Comparison of ENCODE assay signal across 21 cellular contexts in genomic region chr19:30442715-30443114, GRCh38.
A peak's percentile ranks its signal among the peaks of the same experiment; 100 is the strongest.
DNase-seq lines count a peak whose midpoint lies in the region; ATAC-seq, FAIRE-seq and TF ChIP-seq lines count a peak whose summit lies in the region.
"Had no signal": no experiment of that assay in that cellular context is flagged by ENCODE, and none has a peak within 500 bp of the region (broad histone marks: within the 10 kb centered on the region; RNA-seq: fewer than 3 reads in every experiment).

No MANE protein-coding gene starts in this region.

- H3K4me3 ChIP-seq in HEK293 (ENCODE audit: low read depth, low read length) = no peak overlapping the region
- no peak overlapping the region for H3K4me3 ChIP-seq in astrocyte (ENCODE audit: insufficient read depth, low read depth, low read length)
- H3K4me3 ChIP-seq: BLaER1, GM23248 had no signal

- POLR2A ChIA-PET in HEK293 (lab: Yijun Ruan, JAX) (no interaction called here), RWPE1 (lab: Yijun Ruan, JAX; ENCODE audit: low non-redundant PET) (no interaction called here)

- H3K9me3 ChIP-seq in HEK293 (ENCODE audit: control insufficient read depth, insufficient read depth, low read depth, low read length) (no peaks in the 10 kb centered on the region; the same call in 1 of the 2 replicates), astrocyte (ENCODE audit: insufficient read depth, low read depth, low read length) (peaks cover 4% of the 10 kb centered on the region)
- H3K9me3 ChIP-seq: Caco-2 had no signal

- peaks cover 3% of the 10 kb centered on the region for H3K9me3 Mint-ChIP-seq in astrocyte (ENCODE audit: unreplicated experiment)
- H3K9me3 Mint-ChIP-seq: CD8-positive, alpha-beta T cell had no signal

- peak overlapping the region; percentile 48 for H3K27ac Mint-ChIP-seq in astrocyte (ENCODE audit: unreplicated experiment)
- H3K27ac Mint-ChIP-seq: B cell; CD4-positive, CD25-positive, alpha-beta regulatory T cell; CD8-positive, alpha-beta T cell had no signal

- no peak overlapping the region for H3K4me3 Mint-ChIP-seq in astrocyte (ENCODE audit: unreplicated experiment)
- H3K4me3 Mint-ChIP-seq: B cell; CD4-positive, CD25-positive, alpha-beta regulatory T cell; CD8-positive, alpha-beta T cell had no signal

- no peak for TF ChIP-seq CTCF in HEK293 (tag by site-specific recombination; IDR thresholded peaks at IDR 0.05)
- TF ChIP-seq CTCF in astrocyte (IDR thresholded peaks at IDR 0.05; ENCODE audit: insufficient read depth, low read depth, low read length) = no peak
- no peak for TF ChIP-seq CTCF in RWPE1 (conservative IDR thresholded peaks at IDR 0.05; ENCODE audit: low read depth)

- H3K4me2 ChIP-seq in astrocyte (ENCODE audit: low read length) = no peak overlapping the region
- H3K4me2 ChIP-seq: BLaER1 had no signal

- no peaks in the 10 kb centered on the region for H3K36me3 Mint-ChIP-seq in astrocyte (ENCODE audit: low read depth, unreplicated experiment)
- H3K36me3 Mint-ChIP-seq: CD4-positive, CD25-positive, alpha-beta regulatory T cell; CD8-positive, alpha-beta T cell had no signal

- H4K20me1 ChIP-seq in astrocyte (ENCODE audit: insufficient read depth, low read length) = no peaks in the 10 kb centered on the region
- H4K20me1 ChIP-seq: BLaER1 had no signal

- ATAC-seq in GM18511 (IDR thresholded peaks at IDR 0.05; ENCODE audit: unreplicated experiment) = no peak
- ATAC-seq: CD8-positive, alpha-beta T cell had no signal

- no peak for FAIRE-seq in astrocyte (lab: Jason Lieb, UNC)
- peak; percentile 79 for FAIRE-seq in endometrium (lab: Jason Lieb, UNC)
- FAIRE-seq: G401.6, GM12892, GM19239, H1 had no signal

- H3K27ac ChIP-seq in HEK293 (ENCODE audit: extremely low read depth, low read depth, low read length) = no peak overlapping the region
- H3K27ac ChIP-seq in astrocyte (ENCODE audit: low read depth, low read length) = no peak overlapping the region
- H3K27ac ChIP-seq in RWPE1 = no peak overlapping the region
- H3K27ac ChIP-seq: BLaER1, C4-2B, GM23248 had no signal

- H3K79me2 ChIP-seq in astrocyte (ENCODE audit: insufficient read depth, low read length) = no peaks in the 10 kb centered on the region

- H3K36me3 ChIP-seq in HEK293 (ENCODE audit: control insufficient read depth in 2 of 2, insufficient read depth in 1 of 2, low read length in 2 of 2) (peaks cover 5 to 23% of the 10 kb centered on the region in 2 experiments; a peak in 2 of 3 replicates), astrocyte (ENCODE audit: insufficient read depth, low read length) (no peaks in the 10 kb centered on the region)
- H3K36me3 ChIP-seq: BLaER1 had no signal

- DNase-seq in astrocyte (ENCODE audit: low read depth) = no peak
- DNase-seq in RWPE1 (ENCODE audit: low spot score) = no peak
- DNase-seq in DMS79 (lab: John Stamatoyannopoulos, UW) = no peak
- DNase-seq: Caco-2; CD4-positive, CD25-positive, alpha-beta regulatory T cell; CD8-positive, alpha-beta T cell; DMS 273 treated with DMSO at 0.1 percent for 48 hours; DMS53; DND-41; GM23248; HCEC 1CT had no signal

- peaks cover 19% of the 10 kb centered on the region for H3K27me3 Mint-ChIP-seq in astrocyte (ENCODE audit: low read depth, unreplicated experiment)
- H3K27me3 Mint-ChIP-seq: B cell had no signal

- no peak overlapping the region for H3K9ac ChIP-seq in astrocyte (ENCODE audit: low read length)
- H3K9ac ChIP-seq: BLaER1, GM23248 had no signal

- H3K4me1 Mint-ChIP-seq in astrocyte (ENCODE audit: low read depth, unreplicated experiment) = peaks cover 3% of the 10 kb centered on the region
- H3K4me1 Mint-ChIP-seq: B cell; CD4-positive, CD25-positive, alpha-beta regulatory T cell had no signal

- H3K4me1 ChIP-seq in HEK293 (ENCODE audit: control insufficient read depth, insufficient read depth, low read length) = peaks cover 7% of the 10 kb centered on the region
- no peaks in the 10 kb centered on the region for H3K4me1 ChIP-seq in astrocyte (ENCODE audit: insufficient read depth, low read length)
- H3K4me1 ChIP-seq: BLaER1, Caco-2 had no signal

- no peaks in the 10 kb centered on the region for H3K27me3 ChIP-seq in astrocyte (ENCODE audit: insufficient read depth, low read length)
- H3K27me3 ChIP-seq: BLaER1 had no signal

- CTCF ChIA-PET in HEK293 (lab: Yijun Ruan, JAX) = no interaction called here
- CTCF ChIA-PET in RWPE1 (lab: Yijun Ruan, JAX) = no interaction called here

- no peak overlapping the region for H2AFZ ChIP-seq in astrocyte (ENCODE audit: low read depth, low read length)
- H2AFZ ChIP-seq: GM23248 had no signal

TF ChIP-seq in HEK293, 187 proteins besides CTCF, POLR2A, EP300 and RAD21:
- no peak for TF ChIP-seq ZSCAN5A (tag by site-specific recombination; IDR thresholded peaks at IDR 0.05)
- TF ChIP-seq ZNF776 (tag by site-specific recombination; IDR thresholded peaks at IDR 0.05; ENCODE audit: borderline replicate concordance) = no peak
- TF ChIP-seq ZSCAN16 (tag by site-specific recombination; IDR thresholded peaks at IDR 0.05) = 0 out of 2 replicates have a peak, but pooled peaks have one; percentile 45
- peak; percentile 97 for TF ChIP-seq ZNF664 (tag by site-specific recombination; IDR thresholded peaks at IDR 0.05)
- TF ChIP-seq ZBTB8A (tag by site-specific recombination; IDR thresholded peaks at IDR 0.05) = 0 out of 2 replicates have a peak, but pooled peaks have one; percentile 20
